Comparison of ENCODE assay signal across 9 cellular contexts in the genomic region with DNA sequence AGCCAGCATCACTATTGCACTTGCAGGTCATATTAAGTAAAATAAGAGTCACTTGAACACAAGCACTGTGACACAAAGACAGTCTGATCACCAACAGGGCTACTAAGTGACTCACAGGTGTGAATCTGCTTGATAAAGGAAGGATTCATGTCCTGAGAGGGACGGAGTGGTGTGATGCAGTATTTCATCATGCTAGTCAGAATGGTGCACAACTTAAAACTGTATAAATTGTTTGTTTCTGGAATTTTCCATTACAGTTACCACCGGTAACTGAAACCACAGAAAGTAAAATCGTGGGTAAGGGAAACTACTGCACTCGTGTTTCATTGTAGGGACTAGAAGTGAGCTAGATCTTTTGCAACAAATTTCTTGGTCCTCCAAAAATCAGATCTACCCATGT.
DNase-seq lines count a peak whose midpoint lies in the region; ATAC-seq and TF ChIP-seq lines count a peak whose summit lies in the region.
"Had no signal": no experiment of that assay in that cellular context is flagged by ENCODE, and none has a peak within 500 bp of the region (broad histone marks: within the 10 kb centered on the region; RNA-seq: fewer than 3 reads in every experiment).

No MANE protein-coding gene starts in this region.

- peaks cover 73% of the 10 kb centered on the region for H3K4me1 ChIP-seq in osteoblast (ENCODE audit: insufficient read depth, low read length)

- peaks cover 8% of the 10 kb centered on the region for H3K9me3 Mint-ChIP-seq in activated CD4-positive, alpha-beta T cell treated with anti-CD3 and anti-CD28 coated beads, Interleukin-2, amount 10 ng/mL, durations not matched to agents 7 days and 5 days

- H3K4me3 Mint-ChIP-seq in activated CD4-positive, alpha-beta T cell treated with anti-CD3 and anti-CD28 coated beads, Interleukin-2, amount 10 ng/mL, durations not matched to agents 7 days and 5 days, result no peak overlapping the region

- POLR2A ChIA-PET in activated CD4-positive, alpha-beta T cell treated with anti-CD3 and anti-CD28 coated beads, Interleukin-2, amount 10 ng/mL, durations not matched to agents 7 days and 5 days (lab: Charles Lee), result interaction anchor here (0.8 kb wide), 1 partner anchor 108 kb away, joined by 6 read pairs; no protein-coding TSS in a partner anchor

- ATAC-seq in GM19351 (IDR thresholded peaks at IDR 0.05; ENCODE audit: unreplicated experiment) (peak; percentile 71), HG03039 (IDR thresholded peaks at IDR 0.05; ENCODE audit: unreplicated experiment) (peak; percentile 67)

- peak overlapping the region; percentile 35 for H3K27ac ChIP-seq in osteoblast (ENCODE audit: low read depth, low read length)
- H3K27ac ChIP-seq: HL-60 had no signal

- no peak overlapping the region for H3K4me3 ChIP-seq in osteoblast (ENCODE audit: insufficient read depth, low read length)

- H4K20me1 ChIP-seq in osteoblast (ENCODE audit: insufficient read depth, low read length), result no peaks in the 10 kb centered on the region

- H3K4me2 ChIP-seq in osteoblast (ENCODE audit: insufficient read depth, low read length), result no peak overlapping the region

- H3K27me3 ChIP-seq in osteoblast (ENCODE audit: insufficient read depth, low read length), result no peaks in the 10 kb centered on the region

- no peaks in the 10 kb centered on the region for H3K36me3 ChIP-seq in osteoblast (ENCODE audit: insufficient read depth, low read length)

- H2AFZ ChIP-seq in osteoblast (ENCODE audit: low read length), result no peak overlapping the region

- H3K4me1 Mint-ChIP-seq in activated CD4-positive, alpha-beta T cell treated with anti-CD3 and anti-CD28 coated beads, Interleukin-2, amount 10 ng/mL, durations not matched to agents 7 days and 5 days, result peaks cover 48% of the 10 kb centered on the region

- peak overlapping the region; percentile 74 for H3K27ac Mint-ChIP-seq in activated CD4-positive, alpha-beta T cell treated with anti-CD3 and anti-CD28 coated beads, Interleukin-2, amount 10 ng/mL, durations not matched to agents 7 days and 5 days

- H3K36me3 Mint-ChIP-seq in activated CD4-positive, alpha-beta T cell treated with anti-CD3 and anti-CD28 coated beads, Interleukin-2, amount 10 ng/mL, durations not matched to agents 7 days and 5 days (ENCODE audit: low read depth), result peaks cover 11% of the 10 kb centered on the region

- no peaks in the 10 kb centered on the region for H3K9me3 ChIP-seq in osteoblast (ENCODE audit: low read depth, low read length)

- peaks cover 14% of the 10 kb centered on the region for H3K79me2 ChIP-seq in osteoblast (ENCODE audit: insufficient read depth, low read length)

- TF ChIP-seq CTCF in osteoblast (IDR thresholded peaks at IDR 0.05; ENCODE audit: extremely low read depth, low read depth, low read length), result no peak

- peak; percentile 41 for DNase-seq in activated CD4-positive, alpha-beta T cell treated with anti-CD3 and anti-CD28 coated beads, Interleukin-2, amount 10 ng/mL, durations not matched to agents 7 days and 5 days
- no peak for DNase-seq in osteoblast (ENCODE audit: insufficient read length, low spot score, missing footprints)
- no peak for DNase-seq in nucleus accumbens (lab: John Stamatoyannopoulos, UW)
- no peak for DNase-seq in DMS53 treated with DMSO at 0.1 percent for 48 hours (lab: John Stamatoyannopoulos, UW; ENCODE audit: unreplicated experiment)
- DNase-seq in NCI-H2227 (lab: John Stamatoyannopoulos, UW; ENCODE audit: unreplicated experiment), result no peak
- no peak for DNase-seq in activated effector memory CD4-positive, alpha-beta T cell treated with anti-CD3 and anti-CD28 coated beads, Interleukin-2, amount 50 U/mL, for 16 hours

- CTCF ChIA-PET in activated CD4-positive, alpha-beta T cell treated with anti-CD3 and anti-CD28 coated beads, Interleukin-2, amount 10 ng/mL, durations not matched to agents 7 days and 5 days (lab: Charles Lee), result interaction anchor here (1.3 kb wide), 1 partner anchor 20 kb away, joined by 3 read pairs; no protein-coding TSS in a partner anchor

- no peaks in the 10 kb centered on the region for H3K27me3 Mint-ChIP-seq in activated CD4-positive, alpha-beta T cell treated with anti-CD3 and anti-CD28 coated beads, Interleukin-2, amount 10 ng/mL, durations not matched to agents 7 days and 5 days
